In the genomic region with DNA sequence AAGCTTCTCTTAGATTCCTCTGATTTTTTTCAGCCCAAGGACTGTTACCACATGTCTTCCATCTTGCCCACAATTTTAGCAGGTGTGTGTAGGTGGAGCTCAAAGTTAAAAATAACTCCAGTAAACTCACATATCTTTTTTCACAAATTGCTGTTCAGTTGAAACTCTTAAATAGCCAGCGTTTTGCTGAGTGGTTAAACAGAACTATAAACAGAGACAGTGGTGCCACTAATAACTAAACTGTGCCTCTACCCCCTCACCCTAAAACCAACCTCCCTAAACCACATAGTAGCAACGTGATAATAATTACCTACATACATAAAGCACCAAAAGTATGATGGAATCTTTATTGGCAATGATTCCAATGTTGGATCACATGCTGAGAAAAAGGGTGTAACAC, we compare ENCODE assay signal across 14 cellular contexts.
DNase-seq lines count a peak whose midpoint lies in the region; ATAC-seq and TF ChIP-seq lines count a peak whose summit lies in the region.
"Had no signal": no experiment of that assay in that cellular context is flagged by ENCODE, and none has a peak within 500 bp of the region (broad histone marks: within the 10 kb centered on the region; RNA-seq: fewer than 3 reads in every experiment).

No MANE protein-coding gene starts in this region.

- H3K27ac ChIP-seq in GM23248 (no peak overlapping the region), esophagus muscularis mucosa (replicated peaks in 1 of 4) (no peak overlapping the region)
- H3K27ac ChIP-seq: vagina had no signal

- no peaks in the 10 kb centered on the region for H3K79me2 ChIP-seq in GM23248 (ENCODE audit: insufficient read depth)

- no peak for TF ChIP-seq EP300 in esophagus muscularis mucosa (IDR thresholded peaks at IDR 0.05)

- in situ Hi-C loops in GM23248 (cut with MboI) = no loop called here

- H3K9ac ChIP-seq in GM23248 = no peak overlapping the region

- H4K20me1 ChIP-seq in GM23248 (ENCODE audit: insufficient read depth) = no peaks in the 10 kb centered on the region

- no peak for TF ChIP-seq POLR2A in esophagus muscularis mucosa (IDR thresholded peaks at IDR 0.05; ENCODE audit: low read depth)

- H3F3A ChIP-seq in GM23248 (ENCODE audit: insufficient read depth) = no peaks in the 10 kb centered on the region

- no peaks in the 10 kb centered on the region for H3K9me2 ChIP-seq in GM23248 (ENCODE audit: insufficient read depth)

- DNase-seq in GM23248 = no peak
- DNase-seq in T-helper 9 cell = no peak
- no peak for DNase-seq in NCI-H187 treated with DMSO at 0.1 percent for 48 hours (lab: John Stamatoyannopoulos, UW)
- DNase-seq in esophagus muscularis mucosa (ENCODE audit: extremely low spot score) = no peak
- DNase-seq: cortex of kidney; DMS153; mesendoderm; NCI-H446 treated with DMSO at 0.1 percent for 48 hours; stimulated activated CD4-positive, alpha-beta T cell treated with anti-CD3 and anti-CD28 coated beads, Interleukin-15, amount 100 ng/mL, for 24 hours had no signal

- 1 to 8% methylated on average over 2 of the region's 2 CpGs for WGBS in GM23248 (ENCODE audit: low coverage in 1 of 2, low lambda C conversion rate in 2 of 2, missing lambda C conversion rate in 2 of 2), 2 experiments
- 48% methylated on average over 2 of the region's 2 CpGs for WGBS in esophagus muscularis mucosa

- H3K4me2 ChIP-seq in GM23248 (ENCODE audit: unreplicated experiment) = no peak overlapping the region

- H2AFZ ChIP-seq in GM23248 = no peak overlapping the region

- H3K9me3 ChIP-seq in GM23248 (ENCODE audit: low read depth) = no peaks in the 10 kb centered on the region
- peaks cover 0 to 5% (median 0%) of the 10 kb centered on the region in 4 donors for H3K9me3 ChIP-seq in esophagus muscularis mucosa
- H3K9me3 ChIP-seq: vagina had no signal

- intact Hi-C loops in esophagus muscularis mucosa (cut with DNase I) = no loop called here

- H3K4me3 ChIP-seq in GM23248 = no peak overlapping the region
- H3K4me3 ChIP-seq in esophagus muscularis mucosa = no peak overlapping the region
- H3K4me3 ChIP-seq: vagina had no signal

- H3K27me3 ChIP-seq in GM23248 (replicated peaks; ENCODE audit: insufficient read depth) (no peaks in the 10 kb centered on the region), esophagus muscularis mucosa (no peaks in the 10 kb centered on the region)
- H3K27me3 ChIP-seq: vagina had no signal

- H3K4me1 ChIP-seq in GM23248 (ENCODE audit: insufficient read depth) (no peaks in the 10 kb centered on the region), esophagus muscularis mucosa (no peaks in the 10 kb centered on the region)
- H3K4me1 ChIP-seq: vagina had no signal

- ATAC-seq in GM18498 (IDR thresholded peaks at IDR 0.05; ENCODE audit: unreplicated experiment) (peak; percentile 92), GM19438 (IDR thresholded peaks at IDR 0.05; ENCODE audit: low read depth, unreplicated experiment) (peak; percentile 68), HG02759 (IDR thresholded peaks at IDR 0.05; ENCODE audit: unreplicated experiment) (peak; percentile 86), HG03442 (IDR thresholded peaks at IDR 0.05; ENCODE audit: unreplicated experiment) (peak; percentile 92)

- no peak for TF ChIP-seq CTCF in esophagus muscularis mucosa (IDR thresholded peaks at IDR 0.05)

- H3K36me3 ChIP-seq in GM23248 (ENCODE audit: low read depth) (no peaks in the 10 kb centered on the region), esophagus muscularis mucosa (no peaks in the 10 kb centered on the region)
- H3K36me3 ChIP-seq: vagina had no signal
